In genomic region chr16:84925092-84925772, GRCh38 we compare ENCODE assay signal across 8 cellular contexts.
DNase-seq lines count a peak whose midpoint lies in the region; ATAC-seq, FAIRE-seq and TF ChIP-seq lines count a peak whose summit lies in the region.

No MANE protein-coding gene starts in this region.

- no peak overlapping the region for H3K27ac ChIP-seq in GM23248

- no peaks in the 10 kb centered on the region for H4K20me1 ChIP-seq in GM23248 (ENCODE audit: insufficient read depth)

- H3F3A ChIP-seq in GM23248 (ENCODE audit: insufficient read depth), result no peaks in the 10 kb centered on the region; the same call in 1 of the 2 replicates

- H3K9me3 Mint-ChIP-seq in activated naive CD8-positive, alpha-beta T cell treated with anti-CD3 and anti-CD28 coated beads, Interleukin-2, amount 50 U/mL, for 24 hours, result no peaks in the 10 kb centered on the region

- in situ Hi-C loops in GM23248 (cut with MboI), result no loop called here

- H3K9me3 ChIP-seq in GM23248 (ENCODE audit: low read depth), result no peaks in the 10 kb centered on the region

- no peaks in the 10 kb centered on the region for H3K36me3 ChIP-seq in GM23248 (ENCODE audit: low read depth)

- no peak overlapping the region for H2AFZ ChIP-seq in GM23248

- peaks cover 18% of the 10 kb centered on the region for H3K4me1 ChIP-seq in GM23248 (ENCODE audit: insufficient read depth)

- H3K79me2 ChIP-seq in GM23248 (ENCODE audit: insufficient read depth), result no peaks in the 10 kb centered on the region

- H3K4me1 Mint-ChIP-seq in activated naive CD8-positive, alpha-beta T cell treated with anti-CD3 and anti-CD28 coated beads, Interleukin-2, amount 50 U/mL, for 24 hours, result peaks cover 3% of the 10 kb centered on the region

- no peak for FAIRE-seq in frontal cortex (lab: Jason Lieb, UNC)

- no peaks in the 10 kb centered on the region for H3K9me2 ChIP-seq in GM23248 (ENCODE audit: insufficient read depth)

- H3K4me2 ChIP-seq in GM23248 (ENCODE audit: unreplicated experiment), result no peak overlapping the region

- 51 to 54% methylated on average over 10 to 11 of the region's 11 CpGs for WGBS in GM23248 (ENCODE audit: low coverage in 1 of 2, low lambda C conversion rate in 2 of 2, missing lambda C conversion rate in 2 of 2), 2 experiments

- peaks cover 3% of the 10 kb centered on the region for H3K27me3 Mint-ChIP-seq in activated naive CD8-positive, alpha-beta T cell treated with anti-CD3 and anti-CD28 coated beads, Interleukin-2, amount 50 U/mL, for 24 hours

- peak; percentile 81 for TF ChIP-seq CTCF in AG09319 (IDR thresholded peaks at IDR 0.05; ENCODE audit: low read depth, low read length)

- no peaks in the 10 kb centered on the region for H3K36me3 Mint-ChIP-seq in activated naive CD8-positive, alpha-beta T cell treated with anti-CD3 and anti-CD28 coated beads, Interleukin-2, amount 50 U/mL, for 24 hours (ENCODE audit: low read depth)

- H3K27ac Mint-ChIP-seq in activated naive CD8-positive, alpha-beta T cell treated with anti-CD3 and anti-CD28 coated beads, Interleukin-2, amount 50 U/mL, for 24 hours, result no peak overlapping the region

- no peak overlapping the region for H3K9ac ChIP-seq in GM23248

- no peaks in the 10 kb centered on the region for H3K27me3 ChIP-seq in GM23248 (replicated peaks; ENCODE audit: insufficient read depth)

- H3K4me3 Mint-ChIP-seq in activated naive CD8-positive, alpha-beta T cell treated with anti-CD3 and anti-CD28 coated beads, Interleukin-2, amount 50 U/mL, for 24 hours, result no peak overlapping the region

- ATAC-seq in activated naive CD8-positive, alpha-beta T cell treated with anti-CD3 and anti-CD28 coated beads, Interleukin-2, amount 50 U/mL, for 24 hours, result no peak

- no peak overlapping the region for H3K4me3 ChIP-seq in GM23248

- DNase-seq in AG09319 (ENCODE audit: extremely low read depth, low read depth) (no peak), GM23248 (peak; percentile 41), T follicular helper cell (ENCODE audit: low read depth) (peak; percentile 52), iPS DF 4.7 (ENCODE audit: extremely low read depth, low spot score) (peak; percentile 36), frontal cortex (ENCODE audit: low spot score in 2 of 2) (no peak), ureter (ENCODE audit: low spot score) (no peak)
- peak; percentile 80 for DNase-seq in activated naive CD8-positive, alpha-beta T cell treated with anti-CD3 and anti-CD28 coated beads, Interleukin-2, amount 50 U/mL, for 24 hours
- peak; percentile 51 for DNase-seq in stimulated activated CD4-positive, alpha-beta T cell treated with anti-CD3 and anti-CD28 coated beads, Interleukin-2, amount 100 ng/mL, for 4 hours (ENCODE audit: low read depth)

Comparison
In these comparisons a context has a peak if more than half of its experiments do, and no peak if none do; other contexts are left out.
1. DNase-seq: peak in GM23248 (single experiment), T follicular helper cell (single experiment), activated naive CD8-positive, alpha-beta T cell treated with anti-CD3 and anti-CD28 coated beads, Interleukin-2, amount 50 U/mL, for 24 hours (single experiment), iPS DF 4.7 (single experiment) and stimulated activated CD4-positive, alpha-beta T cell treated with anti-CD3 and anti-CD28 coated beads, Interleukin-2, amount 100 ng/mL, for 4 hours (single experiment); none in AG09319 (single experiment), frontal cortex (0 of 2) and ureter (single experiment).